8 cellular contexts compared by ENCODE assay signal in the genomic region with DNA sequence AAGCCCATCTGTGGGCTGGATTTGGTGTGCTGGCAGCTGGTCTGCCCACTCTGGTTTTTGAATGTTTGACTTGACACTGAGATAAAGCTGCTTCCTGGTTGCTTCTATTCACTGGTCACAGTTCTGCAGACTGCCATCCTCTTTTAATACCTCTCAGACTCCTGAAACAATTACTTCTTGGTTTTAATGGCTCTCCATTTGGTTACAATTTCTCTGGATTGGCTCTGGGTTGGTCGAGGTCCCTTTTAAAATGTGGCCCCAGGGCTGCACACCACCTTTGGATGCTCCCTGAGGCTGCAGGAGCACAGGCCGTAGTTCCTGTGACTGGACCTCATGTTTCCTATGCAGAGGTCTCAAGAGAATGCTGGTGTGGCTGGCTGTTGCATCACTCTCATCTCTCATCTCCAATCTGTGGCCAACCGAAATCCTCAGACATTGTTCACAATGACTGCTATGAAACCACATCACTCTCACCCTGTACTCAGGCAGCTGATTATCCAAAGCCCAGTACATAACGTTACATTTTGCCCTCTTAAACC.
DNase-seq lines count a peak whose midpoint lies in the region; ATAC-seq lines count a peak whose summit lies in the region.

No MANE protein-coding gene starts in this region.

- DNase-seq in NCI-H2107 treated with DMSO at 0.1 percent for 48 hours (lab: John Stamatoyannopoulos, UW; ENCODE audit: unreplicated experiment): peak; percentile 79
- no peak for DNase-seq in NCI-H2107 (lab: John Stamatoyannopoulos, UW)
- DNase-seq in Jurkat, Clone E6-1 (ENCODE audit: low read depth, low spot score): peak; percentile 73
- peak; percentile 57 for DNase-seq in dedifferentiated amniotic fluid mesenchymal stem cell (ENCODE audit: extremely low spot score)
- no peak for DNase-seq in midbrain (lab: John Stamatoyannopoulos, UW)
- DNase-seq in NCI-H774 (lab: John Stamatoyannopoulos, UW): no peak
- DNase-seq in HT-29 (ENCODE audit: low spot score): no peak

- ATAC-seq in GM21529 (IDR thresholded peaks at IDR 0.05; ENCODE audit: unreplicated experiment): peak; percentile 89

- no peak overlapping the region for H3K4me3 ChIP-seq in Jurkat, Clone E6-1 (ENCODE audit: low read length)

Comparison
In these comparisons a context has a peak if more than half of its experiments do, and no peak if none do; other contexts are left out.
1. DNase-seq: peak in NCI-H2107 treated with DMSO at 0.1 percent for 48 hours (single experiment), Jurkat, Clone E6-1 (single experiment) and dedifferentiated amniotic fluid mesenchymal stem cell (single experiment); none in NCI-H2107 (single experiment), midbrain (single experiment), NCI-H774 (single experiment) and HT-29 (single experiment).